ENCODE assay signal across 12 cellular contexts in the genomic region with DNA sequence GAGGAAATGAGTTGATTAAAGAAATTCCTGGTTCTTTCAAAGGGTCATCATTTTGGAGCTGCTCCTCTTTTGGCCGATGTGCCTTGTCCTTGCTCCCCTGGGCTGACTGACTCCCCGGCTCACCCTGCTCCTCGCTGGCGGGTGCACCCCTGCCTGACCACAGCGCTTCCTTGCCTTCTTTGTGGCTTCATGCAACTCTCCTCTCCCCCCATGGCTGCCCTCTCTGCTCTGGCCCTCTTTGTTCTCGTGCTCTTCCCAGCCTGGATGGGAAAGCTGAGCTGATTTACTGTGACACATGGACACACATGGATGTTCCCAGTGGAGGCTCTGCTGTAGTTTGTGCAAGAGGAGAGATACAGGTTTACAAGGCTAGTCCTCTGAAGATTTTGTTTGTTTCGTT.
A peak's percentile ranks its signal among the peaks of the same experiment; 100 is the strongest.
DNase-seq lines count a peak whose midpoint lies in the region; ATAC-seq and TF ChIP-seq lines count a peak whose summit lies in the region.
"Had no signal": no experiment of that assay in that cellular context is flagged by ENCODE, and none has a peak within 500 bp of the region (broad histone marks: within the 10 kb centered on the region; RNA-seq: fewer than 3 reads in every experiment).

No MANE protein-coding gene starts in this region.

- H3K4me3 ChIP-seq in right atrium auricular region (no peak overlapping the region), osteoblast (ENCODE audit: insufficient read depth, low read length) (no peak overlapping the region)
- H3K4me3 ChIP-seq: adrenal gland, prostate gland, upper lobe of left lung had no signal

- TF ChIP-seq CTCF in right atrium auricular region (IDR thresholded peaks at IDR 0.05) (no peak), osteoblast (IDR thresholded peaks at IDR 0.05; ENCODE audit: extremely low read depth, low read depth, low read length) (no peak)

- H3K27ac ChIP-seq in right atrium auricular region (no peak overlapping the region), osteoblast (ENCODE audit: low read depth, low read length) (no peak overlapping the region)
- H3K27ac ChIP-seq: adrenal gland, prostate gland, upper lobe of left lung had no signal

- H3K4me2 ChIP-seq in osteoblast (ENCODE audit: insufficient read depth, low read length): no peak overlapping the region

- ATAC-seq in HG02981 (IDR thresholded peaks at IDR 0.05; ENCODE audit: unreplicated experiment): no peak
- no peak for ATAC-seq in HG03108 (IDR thresholded peaks at IDR 0.05; ENCODE audit: unreplicated experiment)

- DNase-seq in cardiac septum (ENCODE audit: low spot score) (peak; percentile 63), right atrium auricular region (ENCODE audit: low spot score) (no peak), UCSD-AML1 (lab: John Stamatoyannopoulos, UW; ENCODE audit: unreplicated experiment) (peak; percentile 32), mesenteric fat pad (ENCODE audit: low spot score) (peak; percentile 18), osteoblast (ENCODE audit: insufficient read length, low spot score, missing footprints) (no peak)
- DNase-seq in effector CD8-positive, alpha-beta T cell (lab: John Stamatoyannopoulos, UW): no peak
- DNase-seq: adrenal gland, DMS153, upper lobe of left lung had no signal

- no peaks in the 10 kb centered on the region for H3K9me3 ChIP-seq in right atrium auricular region
- H3K9me3 ChIP-seq in osteoblast (ENCODE audit: low read depth, low read length): no peaks in the 10 kb centered on the region
- H3K9me3 ChIP-seq: adrenal gland, prostate gland, upper lobe of left lung had no signal

- H3K36me3 ChIP-seq in right atrium auricular region (no peaks in the 10 kb centered on the region), osteoblast (ENCODE audit: insufficient read depth, low read length) (no peaks in the 10 kb centered on the region)
- H3K36me3 ChIP-seq: adrenal gland, prostate gland, upper lobe of left lung had no signal

- intact Hi-C loops in cardiac septum (cut with DNase I): loop anchor here (5.0 to 10.0 kb wide), 3 partner anchors 46 to 146 kb away; no protein-coding TSS in a partner anchor

- H3K4me1 ChIP-seq in right atrium auricular region (peaks cover 0 to 38% of the 10 kb centered on the region in 2 donors), osteoblast (ENCODE audit: insufficient read depth, low read length) (no peaks in the 10 kb centered on the region)
- H3K4me1 ChIP-seq: adrenal gland had no signal

- H3K79me2 ChIP-seq in osteoblast (ENCODE audit: insufficient read depth, low read length): no peaks in the 10 kb centered on the region

- H3K27me3 ChIP-seq in right atrium auricular region (no peaks in the 10 kb centered on the region), osteoblast (ENCODE audit: insufficient read depth, low read length) (peaks cover 49% of the 10 kb centered on the region)

- no peaks in the 10 kb centered on the region for H4K20me1 ChIP-seq in osteoblast (ENCODE audit: insufficient read depth, low read length)

- H2AFZ ChIP-seq in osteoblast (ENCODE audit: low read length): no peak overlapping the region

Comparison
In these comparisons a context has a peak if more than half of its experiments do, and no peak if none do; other contexts are left out.
1. DNase-seq: peak in cardiac septum (single experiment), UCSD-AML1 (single experiment) and mesenteric fat pad (single experiment); none in right atrium auricular region (single experiment), effector CD8-positive, alpha-beta T cell (single experiment) and osteoblast (single experiment).